ENCODE assay signal across 11 cellular contexts in genomic region chr4:40844261-40844660, GRCh38.
"Had no signal": no experiment of that assay in that cellular context is flagged by ENCODE, and none has a peak within 500 bp of the region (broad histone marks: within the 10 kb centered on the region; RNA-seq: fewer than 3 reads in every experiment).

No MANE protein-coding gene starts in this region.

- H3K27ac ChIP-seq: adrenal gland, left lung, neutrophil, parathyroid adenoma had no signal

- DNase-seq: activated T-cell treated with anti-CD3 and anti-CD28 coated beads, Interleukin-2, amount 50 U/mL, for 24 hours; adrenal gland; effector CD8-positive, alpha-beta T cell; foreskin fibroblast; hypothalamus; kidney; left lung; small intestine; stimulated activated CD4-positive, alpha-beta T cell treated with anti-CD3 and anti-CD28 coated beads, Interleukin-4, amount 100 ng/mL, for 4 hours had no signal

- H3K9me3 ChIP-seq: adrenal gland, left lung, neutrophil had no signal

- H3K4me1 ChIP-seq: adrenal gland, parathyroid adenoma had no signal

- H2AFZ ChIP-seq: parathyroid adenoma had no signal

- H3K27me3 ChIP-seq: adrenal gland, left lung, neutrophil had no signal

- H3K4me3 ChIP-seq: adrenal gland, left lung had no signal

- H3K36me3 ChIP-seq: adrenal gland, left lung, neutrophil had no signal

- H3K9ac ChIP-seq: parathyroid adenoma had no signal
